Comparison of ENCODE assay signal across 1 cellular context in genomic region chr6:111592726-111593515, GRCh38.
TF ChIP-seq lines count a peak whose summit lies in the region.

No MANE protein-coding gene starts in this region.

TF ChIP-seq in WTC11, 78 proteins besides CTCF, POLR2A, EP300 and RAD21 (continued from another document):
- TF ChIP-seq PRDM15 (CRISPR knock-in tag; IDR thresholded peaks at IDR 0.05) (no peak), ATF3 (CRISPR knock-in tag; conservative IDR thresholded peaks at IDR 0.05) (no peak), SMAD3 (CRISPR knock-in tag; IDR thresholded peaks at IDR 0.05; ENCODE audit: borderline replicate concordance) (no peak), TEAD4 (CRISPR knock-in tag; IDR thresholded peaks at IDR 0.05) (no peak), OVOL2 (CRISPR knock-in tag; IDR thresholded peaks at IDR 0.05; ENCODE audit: borderline replicate concordance) (no peak), GABPB1 (CRISPR knock-in tag; IDR thresholded peaks at IDR 0.05) (no peak), ETV6 (CRISPR knock-in tag; IDR thresholded peaks at IDR 0.05) (no peak), RORB (CRISPR knock-in tag; IDR thresholded peaks at IDR 0.05) (no peak), HMGA2 (CRISPR knock-in tag; IDR thresholded peaks at IDR 0.05) (no peak), SP1 (CRISPR knock-in tag; conservative IDR thresholded peaks at IDR 0.05) (no peak), ZBTB21 (CRISPR knock-in tag; IDR thresholded peaks at IDR 0.05; ENCODE audit: borderline replicate concordance) (no peak), FOXJ3 (CRISPR knock-in tag; IDR thresholded peaks at IDR 0.05; ENCODE audit: borderline replicate concordance) (no peak), ZNF416 (CRISPR knock-in tag; IDR thresholded peaks at IDR 0.05) (no peak)
